In the genomic region with DNA sequence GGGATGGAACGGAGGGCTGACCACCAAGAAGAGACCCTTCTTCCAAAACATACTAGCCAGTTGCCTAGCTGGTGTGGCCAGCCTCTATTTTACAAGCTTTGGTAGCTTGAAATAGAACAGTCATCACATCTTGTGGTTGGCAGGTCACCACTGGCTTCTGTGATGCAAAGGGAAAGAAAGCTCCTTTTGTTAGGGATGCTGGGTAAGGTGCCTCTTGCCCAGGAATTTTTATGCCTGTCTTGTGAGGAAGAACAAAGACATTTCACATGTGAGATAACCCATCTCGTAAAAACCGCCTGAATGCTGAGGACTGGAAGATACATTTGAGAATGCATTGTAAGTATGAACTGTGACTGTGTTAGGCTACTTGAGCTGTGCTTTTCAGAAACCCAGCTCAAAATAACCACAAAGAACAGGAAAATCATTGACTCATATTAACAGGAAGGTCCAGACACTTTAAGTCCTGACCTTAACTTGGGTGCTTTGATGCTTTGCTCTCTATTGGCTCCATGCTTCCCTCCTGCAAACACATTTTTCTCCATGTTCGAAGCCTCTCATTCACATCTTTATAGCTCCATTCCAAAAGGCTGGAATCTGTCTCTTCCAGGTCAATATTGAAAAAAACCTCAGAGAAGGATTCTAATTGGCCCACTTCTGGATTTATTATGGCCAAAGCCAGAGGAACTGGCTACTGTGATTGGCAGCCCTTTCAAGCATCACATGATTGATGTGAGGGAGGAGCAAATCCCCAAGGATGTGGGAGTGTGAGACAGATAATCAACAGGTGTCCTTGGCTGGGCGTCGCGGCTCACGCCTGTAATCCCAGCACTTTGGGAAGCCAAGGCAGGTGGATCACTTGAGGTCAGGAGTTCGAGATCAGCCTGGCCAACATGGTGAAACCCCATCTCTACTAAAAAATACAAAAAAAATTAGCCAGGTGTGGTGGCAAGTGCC, we compare ENCODE assay signal across 8 cellular contexts. TPM values are rescaled to one million over a fixed set of nuclear protein-coding genes. Genes with fewer than 3 reads are reported as not detected.
A peak's percentile ranks its signal among the peaks of the same experiment; 100 is the strongest.
DNase-seq lines count a peak whose midpoint lies in the region; ATAC-seq and TF ChIP-seq lines count a peak whose summit lies in the region.

No MANE protein-coding gene starts in this region.

- peak overlapping the region; percentile 93 for H3K27ac Mint-ChIP-seq in Calu3 (ENCODE audit: unreplicated experiment)
- H3K27ac Mint-ChIP-seq in nephron progenitor cell = peak overlapping the region; percentile 26

- no peaks in the 10 kb centered on the region for H3K9me3 Mint-ChIP-seq in Calu3 (ENCODE audit: low read depth, unreplicated experiment)
- H3K9me3 Mint-ChIP-seq in nephron progenitor cell = no peaks in the 10 kb centered on the region

- H3K27me3 Mint-ChIP-seq in Calu3 (ENCODE audit: unreplicated experiment) = no peaks in the 10 kb centered on the region
- H3K27me3 Mint-ChIP-seq in nephron progenitor cell (ENCODE audit: low read depth, poor library complexity) = peaks cover 22% of the 10 kb centered on the region

- intact Hi-C loops in Calu3 (cut with micrococcal nuclease; ENCODE audit: unreplicated experiment) = loop anchor here (5.0 kb wide), 2 partner anchors 37 to 77 kb away; no protein-coding TSS in a partner anchor

- peak; percentile 63 for DNase-seq in Calu3
- DNase-seq in HT-29 (ENCODE audit: low spot score) = peak; percentile 94
- DNase-seq in cerebellar cortex (ENCODE audit: low spot score) = peak; percentile 54
- DNase-seq in nephron progenitor cell = no peak
- no peak for DNase-seq in HuH-7 (ENCODE audit: low spot score)
- DNase-seq in putamen (ENCODE audit: low spot score) = no peak
- DNase-seq in HPDE6-E6E7 (ENCODE audit: extremely low spot score) = no peak

- no TSS peak for BruUV-seq in Calu3 (replicated peaks; lab: Mats Ljungman, UMichigan)

- H3K36me3 Mint-ChIP-seq in Calu3 (ENCODE audit: insufficient read depth, unreplicated experiment) (peaks cover 71% of the 10 kb centered on the region), nephron progenitor cell (ENCODE audit: low read depth) (no peaks in the 10 kb centered on the region)

- TF ChIP-seq CTCF in Calu3 (IDR thresholded peaks at IDR 0.05; ENCODE audit: unreplicated experiment) (no peak), nephron progenitor cell (IDR thresholded peaks at IDR 0.05) (no peak)

- ATAC-seq in GM18873 (IDR thresholded peaks at IDR 0.05; ENCODE audit: low FRiP score, unreplicated experiment) = no peak

- CTCF ChIA-PET in Calu3 (lab: Charles Lee) = interaction anchor here (0.5 to 1.8 kb wide), 13 partner anchors 15 to 346 kb away, joined by 3 to 12 read pairs (median 4); a partner anchor contains a TSS

- H3K4me3 Mint-ChIP-seq in Calu3 (ENCODE audit: low read depth, unreplicated experiment) (peak overlapping the region; percentile 36), nephron progenitor cell (no peak overlapping the region)

- H3K4me1 Mint-ChIP-seq in Calu3 (ENCODE audit: low read depth, unreplicated experiment) (peaks cover 86% of the 10 kb centered on the region), nephron progenitor cell (peaks cover 47% of the 10 kb centered on the region)

RNA-seq across cellular contexts. Expression of a gene that starts 53.9 kb away (rescaled TPM):
- 191 and 202 TPM in 2 replicates for total RNA-seq in Calu3 (2022)
- 150 and 153 TPM in 2 replicates for total RNA-seq in HT-29 (2014; rRNA removed; shearing (Covaris generic))

Comparison
In these comparisons a context has a peak if more than half of its experiments do, and no peak if none do; other contexts are left out.
1. DNase-seq: peak in Calu3 (single experiment), HT-29 (single experiment) and cerebellar cortex (single experiment); none in nephron progenitor cell (single experiment), HuH-7 (single experiment), putamen (single experiment) and HPDE6-E6E7 (single experiment).